Comparison of ENCODE assay signal across 8 cellular contexts in the genomic region with DNA sequence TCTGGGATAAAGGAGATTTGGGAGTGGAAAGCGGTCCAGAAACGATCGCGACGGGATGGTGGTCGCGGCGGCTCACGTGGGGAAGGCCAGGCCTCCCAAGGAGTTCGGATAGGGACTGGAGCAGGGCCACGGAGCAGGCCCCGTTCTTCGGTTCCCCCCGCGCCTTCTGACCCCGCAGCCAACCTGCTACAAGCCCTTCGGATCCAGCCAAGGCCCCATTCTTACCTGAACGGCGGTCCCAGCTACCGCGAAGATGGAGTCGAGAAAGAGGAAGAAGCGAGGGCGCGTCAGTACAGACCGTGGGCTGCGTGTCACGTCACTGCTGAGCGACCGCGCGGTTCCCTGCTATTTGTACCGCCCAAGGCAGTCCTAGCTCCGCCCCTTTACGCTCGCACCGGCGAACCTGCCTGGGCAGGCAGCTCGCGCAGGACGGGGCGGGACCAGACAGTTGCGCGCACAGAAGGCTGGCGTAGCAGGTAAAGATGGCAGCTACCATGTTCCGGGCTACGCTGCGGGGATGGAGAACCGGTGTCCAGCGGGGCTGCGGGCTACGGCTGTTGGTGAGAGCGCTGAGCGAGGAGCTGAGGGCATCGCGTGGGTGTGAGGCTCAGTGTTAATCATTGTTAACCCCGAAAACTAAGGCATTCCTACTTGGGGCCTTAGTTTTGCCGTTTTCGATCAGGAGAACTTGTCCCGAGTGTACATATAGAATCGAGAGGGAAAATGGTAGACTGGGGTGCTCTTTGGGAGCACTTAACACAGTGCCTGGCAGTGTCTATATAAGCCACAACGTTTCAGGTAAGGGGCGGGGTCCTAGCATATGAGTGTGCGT. TPM values are rescaled to one million over a fixed set of nuclear protein-coding genes. Genes with fewer than 3 reads are reported as not detected.
DNase-seq lines count a peak whose midpoint lies in the region; ATAC-seq and TF ChIP-seq lines count a peak whose summit lies in the region.

A gene (minus strand): TSS at position 270 of the 832 bp plus-strand sequence. CDS start 321 bp downstream, outside the sequence.
A gene (plus strand): TSS at position 457 of the 832 bp plus-strand sequence. CDS start 26 bp downstream, at position 483.

- peak within 1 kb of the TSS; percentile 99 for H3K4me3 ChIP-seq in epithelial cell of esophagus (ENCODE audit: low read length)

- no peaks in the 10 kb centered on the region for H3K9me3 Mint-ChIP-seq in IgD-negative memory B cell

- H3K27me3 Mint-ChIP-seq in IgD-negative memory B cell, result no peaks in the 10 kb centered on the region

- DNase-seq in DMS 273 (lab: John Stamatoyannopoulos, UW; ENCODE audit: unreplicated experiment), result peak; percentile 97
- peak; percentile 83 for DNase-seq in OCI-M2 (lab: John Stamatoyannopoulos, UW; ENCODE audit: unreplicated experiment)
- peak; percentile 97 for DNase-seq in activated T-cell treated with anti-CD3 and anti-CD28 coated beads for 4 hours
- DNase-seq in epithelial cell of esophagus (ENCODE audit: low read depth), result peak; percentile 99
- DNase-seq in mucosa of gallbladder (ENCODE audit: low spot score), result peak; percentile 99
- DNase-seq in stimulated activated CD8-positive, alpha-beta memory T cell treated with anti-CD3 and anti-CD28 coated beads, Interleukin-4, amount 100 ng/mL, for 4 hours (ENCODE audit: low read depth in 2 of 2, low spot score in 1 of 2), result peak; percentile 98

- peak within 1 kb of the TSS; percentile 95 to 100 (median 99) for H3K4me3 Mint-ChIP-seq in IgD-negative memory B cell

- peak within 1 kb of the TSS; percentile 98 to 99 (median 99) for H3K27ac Mint-ChIP-seq in IgD-negative memory B cell

- H3K36me3 Mint-ChIP-seq in IgD-negative memory B cell, result peaks cover 7% of the 10 kb centered on the region

- ATAC-seq in GM21528 (IDR thresholded peaks at IDR 0.05; ENCODE audit: low FRiP score, unreplicated experiment), result peak; percentile 66

- no peak for TF ChIP-seq CTCF in epithelial cell of esophagus (IDR thresholded peaks at IDR 0.05; ENCODE audit: insufficient read depth, low read depth, low read length, missing control alignments)

- H3K4me1 Mint-ChIP-seq in IgD-negative memory B cell, result peaks cover 15 to 39% (median 17%) of the 10 kb centered on the region in 3 donors

RNA-seq across cellular contexts. Expression of the first gene that starts in this region (rescaled TPM):
- 1,422 TPM for polyA plus RNA-seq in IgD-negative memory B cell
- 835 TPM for total RNA-seq in mucosa of gallbladder

RNA-seq across cellular contexts. Expression of the second gene that starts in this region (rescaled TPM):
- polyA plus RNA-seq in IgD-negative memory B cell, result 95.5 TPM
- 46.5 TPM for total RNA-seq in mucosa of gallbladder

Comparison
In these comparisons a context has a peak if more than half of its experiments do, and no peak if none do; other contexts are left out.
1. Peak in every context shown above with its lines: DNase-seq, ATAC-seq and H3K4me3 ChIP-seq.